15 cellular contexts compared by ENCODE assay signal in the genomic region with DNA sequence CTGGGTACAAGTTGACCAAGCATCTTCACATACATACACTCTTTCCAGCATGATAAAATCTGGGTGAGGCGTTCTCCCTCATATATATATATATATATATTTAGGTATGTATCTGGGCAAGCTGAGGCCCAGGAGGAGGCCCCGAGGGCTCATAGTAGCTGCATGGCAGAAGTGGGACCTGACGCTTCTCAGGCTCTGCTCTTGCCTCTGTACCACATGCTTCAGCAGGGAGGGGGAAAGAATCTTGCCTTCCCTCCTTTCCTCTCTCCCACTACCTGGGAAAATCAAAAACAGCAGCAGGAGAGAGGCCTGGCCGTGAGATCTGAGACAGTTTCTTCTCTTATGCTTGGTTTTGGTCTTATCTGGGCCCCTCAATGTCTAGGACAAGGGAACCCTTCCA. TPM values are rescaled to one million over a fixed set of nuclear protein-coding genes. Genes with fewer than 3 reads are reported as not detected.
DNase-seq lines count a peak whose midpoint lies in the region; ATAC-seq and TF ChIP-seq lines count a peak whose summit lies in the region.
"Had no signal": no experiment of that assay in that cellular context is flagged by ENCODE, and none has a peak within 500 bp of the region (broad histone marks: within the 10 kb centered on the region; RNA-seq: fewer than 3 reads in every experiment).

No MANE protein-coding gene starts in this region.

- TSS peak; percentile 25 for BruUV-seq in A673 (replicated peaks; lab: Mats Ljungman, UMichigan)

- H3K27ac Mint-ChIP-seq in T-helper 17 cell: no peak overlapping the region
- H3K27ac Mint-ChIP-seq in CD8-positive, alpha-beta memory T cell: peak overlapping the region in 2 of 8 donors; percentile 33 to 77

- no peaks in the 10 kb centered on the region for H3K9me3 Mint-ChIP-seq in CD8-positive, alpha-beta memory T cell
- H3K9me3 Mint-ChIP-seq: activated naive CD8-positive, alpha-beta T cell treated with anti-CD3 and anti-CD28 coated beads for 36 hours; central memory CD8-positive, alpha-beta T cell had no signal

- CTCF ChIA-PET in A673 (lab: Charles Lee): interaction anchor here (0.6 to 1.2 kb wide), 4 partner anchors 8 to 62 kb away, joined by 3 to 7 read pairs (median 5); no protein-coding TSS in a partner anchor
- CTCF ChIA-PET in CD8-positive, alpha-beta memory T cell (lab: Charles Lee): interaction anchor here (0.8 to 4.0 kb wide), 9 partner anchors 8 to 161 kb away, joined by 3 to 26 read pairs (median 6); partner anchors contain the start of gene PDE1B

- no peak overlapping the region for H3K4me3 Mint-ChIP-seq in T-helper 17 cell
- no peak overlapping the region for H3K4me3 Mint-ChIP-seq in CD8-positive, alpha-beta memory T cell
- H3K4me3 Mint-ChIP-seq: activated naive CD8-positive, alpha-beta T cell treated with anti-CD3 and anti-CD28 coated beads for 36 hours; central memory CD8-positive, alpha-beta T cell had no signal

- ATAC-seq in GM19328 (IDR thresholded peaks at IDR 0.05; ENCODE audit: unreplicated experiment) (peak; percentile 11), HG02981 (IDR thresholded peaks at IDR 0.05; ENCODE audit: unreplicated experiment) (peak; percentile 19), T-helper 17 cell (peak; percentile 15)

- H3K36me3 ChIP-seq in A673 (ENCODE audit: insufficient read depth, low read length, poor library complexity, severe bottlenecking) (peaks cover 42% of the 10 kb centered on the region), vagina (no peaks in the 10 kb centered on the region)
- H3K36me3 ChIP-seq in CD8-positive, alpha-beta memory T cell (ENCODE audit: insufficient read depth, low read length): no peaks in the 10 kb centered on the region
- H3K36me3 ChIP-seq: prostate gland, SJCRH30 had no signal

- H3K4me1 ChIP-seq in A673 (ENCODE audit: insufficient read depth, low read length, poor library complexity, severe bottlenecking) (peaks cover 32% of the 10 kb centered on the region), vagina (peaks cover 8% of the 10 kb centered on the region)
- no peaks in the 10 kb centered on the region for H3K4me1 ChIP-seq in CD8-positive, alpha-beta memory T cell (ENCODE audit: insufficient read depth, low read length)
- H3K4me1 ChIP-seq: prostate gland, SJCRH30 had no signal

- TF ChIP-seq CTCF in A673 (conservative IDR thresholded peaks at IDR 0.05; ENCODE audit: low read depth, low read length): no peak
- no peak for TF ChIP-seq CTCF in vagina (IDR thresholded peaks at IDR 0.05)

- H3K4me1 Mint-ChIP-seq in T-helper 17 cell: peaks cover 9% of the 10 kb centered on the region
- peaks cover 4 to 11% (median 7%) of the 10 kb centered on the region in 3 donors for H3K4me1 Mint-ChIP-seq in CD8-positive, alpha-beta memory T cell

- no peak for TF ChIP-seq POLR2A in vagina (IDR thresholded peaks at IDR 0.05)

- no peaks in the 10 kb centered on the region for H3K9me3 ChIP-seq in A673 (ENCODE audit: low read depth, low read length, poor library complexity, severe bottlenecking)
- H3K9me3 ChIP-seq in T-helper 17 cell (ENCODE audit: control insufficient read depth, low read length, poor library complexity, severe bottlenecking): no peaks in the 10 kb centered on the region
- no peaks in the 10 kb centered on the region for H3K9me3 ChIP-seq in vagina
- H3K9me3 ChIP-seq in CD8-positive, alpha-beta memory T cell (ENCODE audit: low read length): no peaks in the 10 kb centered on the region
- H3K9me3 ChIP-seq: prostate gland, SJCRH30 had no signal

- no peak for DNase-seq in A673 (ENCODE audit: low spot score)
- no peak for DNase-seq in T-helper 17 cell
- no peak for DNase-seq in vagina (ENCODE audit: extremely low spot score in 2 of 2)
- DNase-seq in NCI-H2171 treated with DMSO at 0.1 percent for 48 hours (lab: John Stamatoyannopoulos, UW): no peak
- no peak for DNase-seq in HuH-7.5 (ENCODE audit: low spot score)
- DNase-seq in CD8-positive, alpha-beta memory T cell: no peak

- POLR2A ChIA-PET in A673 (lab: Charles Lee; ENCODE audit: low non-redundant PET): no interaction called here
- POLR2A ChIA-PET in CD8-positive, alpha-beta memory T cell (lab: Charles Lee): no interaction called here

- peaks cover 11% of the 10 kb centered on the region for H3K27me3 Mint-ChIP-seq in T-helper 17 cell
- H3K27me3 Mint-ChIP-seq in CD8-positive, alpha-beta memory T cell: peaks cover 0 to 7% of the 10 kb centered on the region in 2 donors
- H3K27me3 Mint-ChIP-seq: activated naive CD8-positive, alpha-beta T cell treated with anti-CD3 and anti-CD28 coated beads for 36 hours had no signal

- no peaks in the 10 kb centered on the region for H3K27me3 ChIP-seq in A673 (replicated peaks; ENCODE audit: insufficient read depth, low read depth, low read length, poor library complexity)
- H3K27me3 ChIP-seq in vagina: no peaks in the 10 kb centered on the region
- H3K27me3 ChIP-seq in CD8-positive, alpha-beta memory T cell (ENCODE audit: insufficient read depth, low read length, poor library complexity, severe bottlenecking): no peaks in the 10 kb centered on the region

- peaks cover 2% of the 10 kb centered on the region for H3K36me3 Mint-ChIP-seq in T-helper 17 cell (ENCODE audit: low read depth)
- peaks cover 0 to 28% (median 6%) of the 10 kb centered on the region in 3 donors for H3K36me3 Mint-ChIP-seq in CD8-positive, alpha-beta memory T cell
- H3K36me3 Mint-ChIP-seq: activated naive CD8-positive, alpha-beta T cell treated with anti-CD3 and anti-CD28 coated beads for 36 hours had no signal

- intact Hi-C loops in A673 (cut with micrococcal nuclease; ENCODE audit: unreplicated experiment) (no loop called here), vagina (cut with DNase I) (no loop called here)

- H3K27ac ChIP-seq in A673 (ENCODE audit: low read depth, low read length, poor library complexity, severe bottlenecking) (no peak overlapping the region), vagina (no peak overlapping the region)
- no peak overlapping the region for H3K27ac ChIP-seq in CD8-positive, alpha-beta memory T cell (ENCODE audit: low read depth, low read length)
- H3K27ac ChIP-seq: HL-60, prostate gland, SJCRH30 had no signal

- H3K4me3 ChIP-seq in A673 (ENCODE audit: low read depth, low read length, poor library complexity, severe bottlenecking) (no peak overlapping the region), vagina (no peak overlapping the region)
- no peak overlapping the region for H3K4me3 ChIP-seq in CD8-positive, alpha-beta memory T cell (ENCODE audit: low read length)
- H3K4me3 ChIP-seq: prostate gland, SJCRH30 had no signal

RNA-seq across cellular contexts. Expression of gene PPP1R1A, which starts 9.2 kb away (rescaled TPM):
- total RNA-seq in A673 (2021) (110 and 114 TPM in 2 replicates), T-helper 17 cell (not detected), vagina (10.8 TPM)
- total RNA-seq in CD8-positive, alpha-beta memory T cell: not detected
- not detected for polyA plus RNA-seq in CD8-positive, alpha-beta memory T cell
- total RNA-seq: activated naive CD8-positive, alpha-beta T cell treated with anti-CD3 and anti-CD28 coated beads for 36 hours; glomerular endothelial cell; SJCRH30 had no signal
- polyA plus RNA-seq: AG04450 had no signal

RNA-seq across cellular contexts. Expression of gene PDE1B, which starts 29.9 kb away (rescaled TPM):
- total RNA-seq in A673 (2021) (11.5 and 11.7 TPM in 2 replicates), T-helper 17 cell (10 to 100 TPM; 11.6 to 12.5 TPM), vagina (9.6 TPM)
- 1 to 10 TPM; 4.3 to 4.9 TPM for total RNA-seq in CD8-positive, alpha-beta memory T cell
- 0.33 TPM for polyA plus RNA-seq in CD8-positive, alpha-beta memory T cell
- total RNA-seq: glomerular endothelial cell, SJCRH30 had no signal
- polyA plus RNA-seq: AG04450 had no signal

RNA-seq across cellular contexts. Expression of gene LACRT, which starts 55.4 kb away (rescaled TPM):
- not detected in 2 replicates for total RNA-seq in A673 (2021)
- not detected for total RNA-seq in T-helper 17 cell
- total RNA-seq in vagina: not detected
- total RNA-seq in CD8-positive, alpha-beta memory T cell: not detected
- polyA plus RNA-seq in CD8-positive, alpha-beta memory T cell: not detected
- total RNA-seq: activated naive CD8-positive, alpha-beta T cell treated with anti-CD3 and anti-CD28 coated beads for 36 hours; glomerular endothelial cell; prostate gland; SJCRH30 had no signal
- polyA plus RNA-seq: AG04450 had no signal

Comparison
In these comparisons a context has a peak if more than half of its experiments do, and no peak if none do; other contexts are left out.
1. RNA of gene PPP1R1A, which starts 9.2 kb away (total RNA-seq): 110 to 114 TPM in A673 and 10.8 TPM in vagina (single experiment); not detected in T-helper 17 cell and not detected in CD8-positive, alpha-beta memory T cell; every median in the first group is over 10 times any median in the second.
2. Peak in every context shown above with its lines, with median percentiles within 50 percentile points of each other: ATAC-seq.